18 cellular contexts compared by ENCODE assay signal in the genomic region with DNA sequence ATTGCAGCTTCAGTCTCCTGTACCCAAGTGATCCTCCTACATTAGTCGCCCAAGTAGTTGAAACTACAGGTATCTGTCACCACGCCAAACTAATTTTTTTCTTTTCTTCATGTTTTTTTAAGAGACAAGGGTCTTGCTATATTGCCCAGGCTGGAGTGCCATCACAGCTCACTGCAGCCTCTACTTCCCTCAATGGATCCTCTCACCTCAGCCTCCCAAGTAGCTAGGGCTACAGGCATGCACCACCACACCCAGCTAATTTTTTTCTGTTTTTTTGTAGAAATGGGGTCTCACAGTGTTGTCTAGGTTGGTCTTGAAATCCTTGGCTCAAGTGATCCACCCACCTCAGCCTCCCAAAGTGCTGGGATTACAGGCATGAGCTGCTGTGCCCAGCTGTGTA.
DNase-seq lines count a peak whose midpoint lies in the region; ATAC-seq, FAIRE-seq and TF ChIP-seq lines count a peak whose summit lies in the region.
"Had no signal": no experiment of that assay in that cellular context is flagged by ENCODE, and none has a peak within 500 bp of the region (broad histone marks: within the 10 kb centered on the region; RNA-seq: fewer than 3 reads in every experiment).

No MANE protein-coding gene starts in this region.

- no TSS peak for BruUV-seq in HepG2 (replicated peaks; lab: Mats Ljungman, UMichigan)

- in situ Hi-C loops in HepG2 (cut with HindIII; ENCODE audit: extremely low pct_ligation_motif_present, low pct_unique_long_range_greater_than_20kb): no loop called here

- no peak overlapping the region for H2BK5ac ChIP-seq in H1 (ENCODE audit: low read depth, low read length)

- H4K20me1 ChIP-seq in HepG2 (ENCODE audit: insufficient read depth, low read length) (no peaks in the 10 kb centered on the region), H1 (replicated peaks in 1 of 2; ENCODE audit: control insufficient read depth in 1 of 2, insufficient read depth in 2 of 2, low read length in 2 of 2) (peaks cover 2 to 9% of the 10 kb centered on the region in 2 experiments), Karpas-422 (ENCODE audit: insufficient read depth, low read depth, low read length) (no peaks in the 10 kb centered on the region)

- TF ChIP-seq RAD21 in HepG2 (CRISPR knock-in tag; IDR thresholded peaks at IDR 0.05) (no peak), H1 (IDR thresholded peaks at IDR 0.05 in 1 of 2, conservative IDR thresholded peaks at IDR 0.05 in 1 of 2; ENCODE audit: low read depth in 2 of 2, low read length in 2 of 2) (no peak)

- TF ChIP-seq POLR2A in HepG2 (IDR thresholded peaks at IDR 0.05; ENCODE audit: insufficient read depth in 1 of 2, low read depth in 2 of 2, low read length in 2 of 2): no peak
- no peak for TF ChIP-seq POLR2A in right lobe of liver (IDR thresholded peaks at IDR 0.05)
- no peak for TF ChIP-seq POLR2A in H1 (IDR thresholded peaks at IDR 0.05; ENCODE audit: control extremely low read depth in 1 of 2, low read depth in 2 of 2, low read length in 2 of 2)

- H2AFZ ChIP-seq in HepG2 (ENCODE audit: low read length) (no peak overlapping the region), H1 (ENCODE audit: low read length) (no peak overlapping the region), Karpas-422 (ENCODE audit: low read length) (no peak overlapping the region)

- TF ChIP-seq CTCF in HepG2 (CRISPR knock-in tag; IDR thresholded peaks at IDR 0.05) (no peak), right lobe of liver (IDR thresholded peaks at IDR 0.05) (no peak), HEK293 (tag by site-specific recombination; IDR thresholded peaks at IDR 0.05) (no peak), H1 (IDR thresholded peaks at IDR 0.05; ENCODE audit: control extremely low read depth in 1 of 3, insufficient read depth in 1 of 3, low read depth in 1 of 3, low read length in 3 of 3) (no peak), progenitor cell of endocrine pancreas (IDR thresholded peaks at IDR 0.05; ENCODE audit: unreplicated experiment) (no peak)

- H2BK15ac ChIP-seq in H1 (ENCODE audit: low read length): no peak overlapping the region

- H4K5ac ChIP-seq in H1 (ENCODE audit: insufficient read length, low read depth, low read length): no peak overlapping the region

- CTCF ChIA-PET in HepG2 (lab: Yijun Ruan, JAX; ENCODE audit: low intra/inter-chr PET ratio, low total read pairs) (no interaction called here), HEK293 (lab: Yijun Ruan, JAX) (no interaction called here), H1 (lab: Charles Lee; ENCODE audit: partially characterized antibody) (no interaction called here)

- no peak overlapping the region for H2BK120ac ChIP-seq in H1 (replicated peaks; ENCODE audit: low read depth, low read length)

- H4K8ac ChIP-seq in H1 (ENCODE audit: extremely low read depth, insufficient read depth, low read length): no peak overlapping the region

- TF ChIP-seq EP300 in HepG2 (IDR thresholded peaks at IDR 0.05; ENCODE audit: low read depth in 2 of 2, low read length in 2 of 2) (no peak), HepG2 (CRISPR knock-in tag; IDR thresholded peaks at IDR 0.05; ENCODE audit: borderline replicate concordance) (no peak), H1 (IDR thresholded peaks at IDR 0.05; ENCODE audit: borderline replicate concordance in 1 of 2, low read depth in 2 of 2, low read length in 2 of 2) (no peak)

- H3K4me3 ChIP-seq in HepG2 (replicated peaks in 1 of 3; ENCODE audit: insufficient read depth in 1 of 3, low read depth in 2 of 3, low read length in 3 of 3) (no peak overlapping the region), right lobe of liver (no peak overlapping the region), HEK293 (ENCODE audit: low read depth, low read length) (no peak overlapping the region), H1 (ENCODE audit: extremely low read depth in 1 of 4, insufficient read depth in 2 of 4, low read depth in 3 of 4, low read length in 4 of 4) (no peak overlapping the region), Karpas-422 (ENCODE audit: low read length) (no peak overlapping the region)

- H3K9me3 Mint-ChIP-seq in progenitor cell of endocrine pancreas (ENCODE audit: low read depth): no peaks in the 10 kb centered on the region
- H3K9me3 Mint-ChIP-seq: CD8-positive, alpha-beta T cell; HFFc6 had no signal

- no peaks in the 10 kb centered on the region for H3K9me2 ChIP-seq in Karpas-422 (replicated peaks; ENCODE audit: insufficient read depth, low read length)

- WGBS in HepG2 (ENCODE audit: low lambda C conversion rate): 100% methylated on average over 2 of the region's 2 CpGs
- 94% methylated on average over 2 of the region's 2 CpGs for WGBS in right lobe of liver (ENCODE audit: insufficient coverage, low coverage, low lambda C conversion rate, missing lambda C conversion rate)
- WGBS in H1 (ENCODE audit: extremely low coverage in 1 of 2, insufficient coverage in 1 of 2, insufficient read length in 1 of 2, insufficient replicate concordance in 2 of 2, low coverage in 1 of 2, low lambda C conversion rate in 2 of 2, missing lambda C conversion rate in 1 of 2), 2 experiments: 76% methylated on average over 2 of the region's 2 CpGs; no CpG with 5 or more reads in 1 of the 2 experiments

- H3K27ac Mint-ChIP-seq in progenitor cell of endocrine pancreas: peak overlapping the region; percentile 24
- H3K27ac Mint-ChIP-seq: CD8-positive, alpha-beta T cell; HFFc6 had no signal

- H3K9me3 ChIP-seq in HepG2 (ENCODE audit: low read length) (no peaks in the 10 kb centered on the region), right lobe of liver (no peaks in the 10 kb centered on the region), HEK293 (ENCODE audit: control insufficient read depth, insufficient read depth, low read depth, low read length) (no peaks in the 10 kb centered on the region), H1 (ENCODE audit: insufficient read depth in 2 of 2, low read depth in 1 of 2, low read length in 1 of 2) (no peaks in the 10 kb centered on the region), Karpas-422 (ENCODE audit: low read length) (no peaks in the 10 kb centered on the region)
- H3K9me3 ChIP-seq: Caco-2 had no signal

- H3K9ac ChIP-seq in HepG2 (ENCODE audit: insufficient read depth, low read depth, low read length) (no peak overlapping the region), H1 (replicated peaks in 1 of 4; ENCODE audit: extremely low read depth in 1 of 4, low read depth in 3 of 4, low read length in 3 of 4) (no peak overlapping the region), Karpas-422 (ENCODE audit: low read length) (no peak overlapping the region)

- peaks cover 25% of the 10 kb centered on the region for H3K4me1 ChIP-seq in HepG2 (ENCODE audit: insufficient read depth, low read length)
- H3K4me1 ChIP-seq in right lobe of liver: no peaks in the 10 kb centered on the region
- peaks cover 2% of the 10 kb centered on the region; the same call in 1 of the 2 replicates for H3K4me1 ChIP-seq in HEK293 (ENCODE audit: control insufficient read depth, insufficient read depth, low read length)
- H3K4me1 ChIP-seq in H1 (replicated peaks in 1 of 4; ENCODE audit: control insufficient read depth in 3 of 4, insufficient read depth in 4 of 4, low read length in 3 of 4): no peaks in the 10 kb centered on the region
- peaks cover 45% of the 10 kb centered on the region for H3K4me1 ChIP-seq in Karpas-422 (ENCODE audit: low read length)

- POLR2A ChIA-PET in HepG2 (lab: Yijun Ruan, JAX) (no interaction called here), HEK293 (lab: Yijun Ruan, JAX) (no interaction called here), H1 (lab: Charles Lee; ENCODE audit: partially characterized antibody) (no interaction called here)

- ATAC-seq in HepG2: no peak
- no peak for ATAC-seq in right lobe of liver
- ATAC-seq: CD8-positive, alpha-beta T cell had no signal

- H2BK20ac ChIP-seq in H1 (ENCODE audit: low read length): no peak overlapping the region

- no peak overlapping the region for H2AK5ac ChIP-seq in H1 (ENCODE audit: low read depth, low read length)

- no peak overlapping the region for H3K23ac ChIP-seq in H1 (ENCODE audit: insufficient read length)

- no peak for DNase-seq in HepG2 (ENCODE audit: low spot score)
- DNase-seq in right lobe of liver: no peak
- DNase-seq in H1 (ENCODE audit: low read depth in 1 of 2, low spot score in 2 of 2): no peak
- no peak for DNase-seq in progenitor cell of endocrine pancreas (ENCODE audit: low spot score, unreplicated experiment)
- no peak for DNase-seq in Karpas-422
- DNase-seq in activated T-cell treated with anti-CD3 and anti-CD28 coated beads, Interleukin-2, amount 50 U/mL, for 48 hours: no peak
- no peak for DNase-seq in inferior parietal cortex (ENCODE audit: extremely low spot score)
- DNase-seq: C1 segment of cervical spinal cord; Caco-2; CD8-positive, alpha-beta T cell; DMS153; DND-41; GOT3; H7; HFFc6 had no signal

- H3K23me2 ChIP-seq in H1 (ENCODE audit: low read depth, low read length): no peaks in the 10 kb centered on the region

- FAIRE-seq in HepG2 (lab: Jason Lieb, UNC): no peak
- no peak for FAIRE-seq in H1 (lab: Jason Lieb, UNC)
- FAIRE-seq: G401.6, GM12892 had no signal

- H3K4me2 ChIP-seq in HepG2 (ENCODE audit: low read depth, low read length) (no peak overlapping the region), H1 (ENCODE audit: insufficient read depth in 1 of 2, low read depth in 2 of 2, low read length in 2 of 2) (no peak overlapping the region), Karpas-422 (ENCODE audit: low read depth, low read length, poor library complexity, severe bottlenecking) (no peak overlapping the region)

- H3K27me3 Mint-ChIP-seq in progenitor cell of endocrine pancreas: no peaks in the 10 kb centered on the region

- H3K27ac ChIP-seq in HepG2 (ENCODE audit: extremely low read length, insufficient read depth, low read length) (no peak overlapping the region), right lobe of liver (no peak overlapping the region), HEK293 (ENCODE audit: extremely low read depth, low read depth, low read length) (no peak overlapping the region), H1 (ENCODE audit: low read depth, low read length) (no peak overlapping the region), Karpas-422 (ENCODE audit: low read length) (no peak overlapping the region)

- H3K18ac ChIP-seq in H1 (ENCODE audit: extremely low read depth, low read length): no peak overlapping the region

- no peak overlapping the region for H3K4ac ChIP-seq in H1 (replicated peaks; ENCODE audit: insufficient read length, low read depth, low read length)

- no peak overlapping the region for H4K91ac ChIP-seq in H1 (replicated peaks; ENCODE audit: insufficient read length, low read length)

- H3K56ac ChIP-seq in H1 (replicated peaks; ENCODE audit: insufficient read length, low read depth, low read length): no peak overlapping the region

- no peak overlapping the region for H2BK12ac ChIP-seq in H1 (ENCODE audit: low read depth, low read length)

- no peak overlapping the region for H3K4me3 Mint-ChIP-seq in progenitor cell of endocrine pancreas (ENCODE audit: low read depth)
- H3K4me3 Mint-ChIP-seq: CD8-positive, alpha-beta T cell; HFFc6 had no signal

- peaks cover 7% of the 10 kb centered on the region for H3K36me3 Mint-ChIP-seq in progenitor cell of endocrine pancreas (ENCODE audit: insufficient read depth)

- intact Hi-C loops in HepG2 (cut with micrococcal nuclease; ENCODE audit: unreplicated experiment): no loop called here
- intact Hi-C loops in right lobe of liver (cut with DNase I): no loop called here

- peaks cover 10% of the 10 kb centered on the region for H3K4me1 Mint-ChIP-seq in progenitor cell of endocrine pancreas (ENCODE audit: low read depth)

- H3K14ac ChIP-seq in H1 (ENCODE audit: insufficient read length): no peak overlapping the region

- H3K36me3 ChIP-seq in HepG2 (replicated peaks in 1 of 2; ENCODE audit: control insufficient read depth in 1 of 2, insufficient read depth in 2 of 2, low read length in 2 of 2) (0 out of 5 replicates have a peak, but pooled peaks cover 0 to 1% of the 10 kb centered on the region in 2 experiments), right lobe of liver (no peaks in the 10 kb centered on the region), HEK293 (ENCODE audit: control insufficient read depth in 2 of 2, insufficient read depth in 1 of 2, low read length in 2 of 2) (no peaks in the 10 kb centered on the region; a peak in 1 of 3 replicates), H1 (ENCODE audit: control insufficient read depth in 2 of 4, insufficient read depth in 4 of 4, low read length in 3 of 4) (no peaks in the 10 kb centered on the region), Karpas-422 (ENCODE audit: insufficient read depth, low read length) (0 out of 2 replicates have a peak, but pooled peaks cover 3% of the 10 kb centered on the region)

- no peaks in the 10 kb centered on the region for H3K27me3 ChIP-seq in HepG2 (ENCODE audit: control insufficient read depth in 1 of 2, insufficient read depth in 2 of 2, low read length in 2 of 2)
- H3K27me3 ChIP-seq in right lobe of liver: no peaks in the 10 kb centered on the region
- no peaks in the 10 kb centered on the region for H3K27me3 ChIP-seq in H1 (replicated peaks in 1 of 4; ENCODE audit: control insufficient read depth in 3 of 4, extremely low read depth in 1 of 4, insufficient read depth in 3 of 4, low read length in 3 of 4)
- no peaks in the 10 kb centered on the region for H3K27me3 ChIP-seq in Karpas-422 (ENCODE audit: low read length)

- H3K79me2 ChIP-seq in HepG2 (ENCODE audit: insufficient read depth, low read length) (peaks cover 28% of the 10 kb centered on the region), H1 (ENCODE audit: control insufficient read depth in 1 of 2, insufficient read depth in 2 of 2, low read length in 2 of 2) (peaks cover 0 to 89% of the 10 kb centered on the region in 2 experiments; a peak in 3 of 4 replicates), Karpas-422 (ENCODE audit: low read length) (peaks cover 96% of the 10 kb centered on the region)

- peaks cover 7% of the 10 kb centered on the region for H3K79me1 ChIP-seq in H1 (ENCODE audit: low read depth, low read length)
